In genomic region chr4:169894767-169895166, GRCh38 we compare ENCODE assay signal across 1 cellular context.
DNase-seq lines count a peak whose midpoint lies in the region; ATAC-seq and TF ChIP-seq lines count a peak whose summit lies in the region.
"Not testable (repeated sequence)": the region's sequence is repeated elsewhere in the genome, so short reads cannot be mapped to it uniquely, and the experiment has no call there.

No MANE protein-coding gene starts in this region.

- H3K36me3 Mint-ChIP-seq in WTC11: not testable (repeated sequence)

- H3K4me3 Mint-ChIP-seq in WTC11: not testable (repeated sequence)

- H3K4me1 Mint-ChIP-seq in WTC11: peaks cover 15% of the 10 kb centered on the region

- CTCF ChIA-PET in WTC11 (lab: Charles Lee): not testable (repeated sequence)

- not testable (repeated sequence) for ATAC-seq in WTC11

- peaks cover 10% of the 10 kb centered on the region for H3K9me3 Mint-ChIP-seq in WTC11

- not testable (repeated sequence) for H3K27me3 Mint-ChIP-seq in WTC11 (ENCODE audit: low read depth)

- TF ChIP-seq CTCF in WTC11 (IDR thresholded peaks at IDR 0.05): not testable (repeated sequence)

- H3K27ac Mint-ChIP-seq in WTC11: not testable (repeated sequence)

- DNase-seq in WTC11 (ENCODE audit: low spot score): not testable (repeated sequence)

- POLR2A ChIA-PET in WTC11 (lab: Charles Lee): not testable (repeated sequence)

TF ChIP-seq in WTC11, 78 proteins besides CTCF, POLR2A, EP300 and RAD21:
- peak; percentile 97 for TF ChIP-seq HMGA2 (CRISPR knock-in tag; IDR thresholded peaks at IDR 0.05)
